ENCODE assay signal across 8 cellular contexts in genomic region chr10:6141296-6142151, GRCh38. TPM values are rescaled to one million over a fixed set of nuclear protein-coding genes. Genes with fewer than 3 reads are reported as not detected.
DNase-seq lines count a peak whose midpoint lies in the region; ATAC-seq and TF ChIP-seq lines count a peak whose summit lies in the region.

No MANE protein-coding gene starts in this region.

- H3K27me3 ChIP-seq in BJ (ENCODE audit: control insufficient read depth, insufficient read depth, low read length), result no peaks in the 10 kb centered on the region; the same call in 1 of the 2 replicates
- H3K27me3 ChIP-seq in rectal smooth muscle tissue (ENCODE audit: control insufficient read depth, insufficient read depth, low read length), result no peaks in the 10 kb centered on the region

- peaks cover 7 to 9% of the 10 kb centered on the region in 2 donors for H3K27me3 Mint-ChIP-seq in effector memory CD8-positive, alpha-beta T cell

- H3K36me3 ChIP-seq in BJ (ENCODE audit: control insufficient read depth, insufficient read depth, low read length) (no peaks in the 10 kb centered on the region), rectal smooth muscle tissue (ENCODE audit: control insufficient read depth, insufficient read depth, low read length) (no peaks in the 10 kb centered on the region)

- no peak overlapping the region for H3K9ac ChIP-seq in rectal smooth muscle tissue (ENCODE audit: low read length)

- peaks cover 3% of the 10 kb centered on the region for H3K4me1 ChIP-seq in rectal smooth muscle tissue (ENCODE audit: control insufficient read depth, insufficient read depth, low read length)

- CTCF ChIA-PET in BJ (lab: Yijun Ruan, JAX), result interaction anchor here (1.9 kb wide), 1 partner anchor 11 kb away, joined by 9 read pairs; no protein-coding TSS in a partner anchor

- POLR2A ChIA-PET in BJ (lab: Charles Lee), result no interaction called here

- peak overlapping the region; percentile 89 to 97 for H3K4me3 Mint-ChIP-seq in effector memory CD8-positive, alpha-beta T cell

- TF ChIP-seq CTCF in BJ (IDR thresholded peaks at IDR 0.05; ENCODE audit: insufficient read depth, low read depth, low read length), result no peak

- H3K4me1 Mint-ChIP-seq in effector memory CD8-positive, alpha-beta T cell (ENCODE audit: low read depth in 2 of 2), result peaks cover 46 to 47% of the 10 kb centered on the region in 2 donors

- DNase-seq in BJ (ENCODE audit: low read depth), result peak; percentile 72
- DNase-seq in SIG-M5 treated with dmso at 0.1 percent for 504 hours (lab: John Stamatoyannopoulos, UW; ENCODE audit: unreplicated experiment), result peak; percentile 62
- no peak for DNase-seq in effector memory CD8-positive, alpha-beta T cell
- no peak for DNase-seq in islet precursor cell
- no peak for DNase-seq in NCI-H2227 treated with DMSO at 0.1 percent for 48 hours (lab: John Stamatoyannopoulos, UW)

- peaks cover 13% of the 10 kb centered on the region for H3K36me3 Mint-ChIP-seq in effector memory CD8-positive, alpha-beta T cell (ENCODE audit: insufficient read depth)

- H3K27ac Mint-ChIP-seq in effector memory CD8-positive, alpha-beta T cell, result peak overlapping the region; percentile 89

- ATAC-seq in GM19023 (IDR thresholded peaks at IDR 0.05; ENCODE audit: unreplicated experiment) (peak; percentile 45), HG03103 (IDR thresholded peaks at IDR 0.05; ENCODE audit: low read depth, unreplicated experiment) (peak; percentile 49)
- ATAC-seq in effector memory CD8-positive, alpha-beta T cell (replicated peaks), result peak; percentile 13

- H3K9me3 Mint-ChIP-seq in effector memory CD8-positive, alpha-beta T cell, result no peaks in the 10 kb centered on the region

- H3K4me3 ChIP-seq in BJ (ENCODE audit: low read depth, low read length) (peak overlapping the region; percentile 36), rectal smooth muscle tissue (ENCODE audit: low read length) (peak overlapping the region; percentile 49)

- H3K27ac ChIP-seq in rectal smooth muscle tissue (ENCODE audit: low read depth, low read length), result no peak overlapping the region

RNA-seq across cellular contexts. Expression of gene RBM17, which starts 52.7 kb away (rescaled TPM):
- polyA plus RNA-seq in BJ (2011; rRNA removed), result 28.9 and 31.7 TPM in 2 replicates
- 11.7 and 13.1 TPM in 2 replicates for polyA minus RNA-seq in BJ (2011; rRNA and poly(A)+ RNA removed)

Comparison
In these comparisons a context has a peak if more than half of its experiments do, and no peak if none do; other contexts are left out.
1. DNase-seq: peak in BJ (single experiment) and SIG-M5 treated with dmso at 0.1 percent for 504 hours (single experiment); none in effector memory CD8-positive, alpha-beta T cell (0 of 3), islet precursor cell (single experiment) and NCI-H2227 treated with DMSO at 0.1 percent for 48 hours (single experiment).
2. Peak in every context shown above with its lines, with median percentiles within 50 percentile points of each other: ATAC-seq.